Comparison of ENCODE assay signal across 12 cellular contexts in genomic region chr4:118941149-118941548, GRCh38. TPM values are rescaled to one million over a fixed set of nuclear protein-coding genes. Genes with fewer than 3 reads are reported as not detected.
DNase-seq lines count a peak whose midpoint lies in the region; ATAC-seq and TF ChIP-seq lines count a peak whose summit lies in the region.
"Had no signal": no experiment of that assay in that cellular context is flagged by ENCODE, and none has a peak within 500 bp of the region (broad histone marks: within the 10 kb centered on the region; RNA-seq: fewer than 3 reads in every experiment).

No MANE protein-coding gene starts in this region.

- in situ Hi-C loops in Caki2 (cut with HindIII; ENCODE audit: low pct_unique_long_range_greater_than_20kb, low sequenced_read_pairs): no loop called here

- no peaks in the 10 kb centered on the region for H3K9me2 ChIP-seq in PC-9 (ENCODE audit: insufficient read depth)

- H3K4me2 ChIP-seq in PC-9: no peak overlapping the region
- H3K4me2 ChIP-seq: BLaER1 treated with 17β-estradiol and CSF1 and Interleukin-3, amounts not matched to agents 10 nM and 100 nM had no signal

- no peaks in the 10 kb centered on the region for H3K9me3 ChIP-seq in PC-9 (ENCODE audit: insufficient read depth, low read depth)
- H3K9me3 ChIP-seq: BLaER1 treated with 17β-estradiol and CSF1 and Interleukin-3, amounts not matched to agents 10 nM and 100 nM had no signal

- H3K36me3 ChIP-seq in PC-9 (ENCODE audit: low read depth): no peaks in the 10 kb centered on the region
- H3K36me3 ChIP-seq: BLaER1 treated with 17β-estradiol and CSF1 and Interleukin-3, amounts not matched to agents 10 nM and 100 nM had no signal

- no peaks in the 10 kb centered on the region for H3K79me2 ChIP-seq in PC-9 (ENCODE audit: low read depth)

- CTCF ChIA-PET in PC-9 (lab: Charles Lee): interaction anchor here (0.6 kb wide), 1 partner anchor 646 kb away, joined by 8 read pairs; no protein-coding TSS in a partner anchor

- TF ChIP-seq CTCF in fibroblast of mammary gland (conservative IDR thresholded peaks at IDR 0.05; ENCODE audit: control insufficient read depth, insufficient read depth, low read depth, low read length) (no peak), omental fat pad (IDR thresholded peaks at IDR 0.05) (no peak), PC-9 (conservative IDR thresholded peaks at IDR 0.05) (no peak)

- no peak overlapping the region for H3K27ac ChIP-seq in PC-9
- H3K27ac ChIP-seq: BLaER1 treated with 17β-estradiol and CSF1 and Interleukin-3, amounts not matched to agents 10 nM and 100 nM had no signal

- intact Hi-C loops in PC-9 (cut with micrococcal nuclease; ENCODE audit: unreplicated experiment): no loop called here

- H3K27me3 ChIP-seq in PC-9 (ENCODE audit: insufficient read depth, low read depth): no peaks in the 10 kb centered on the region
- H3K27me3 ChIP-seq: BLaER1 treated with 17β-estradiol and CSF1 and Interleukin-3, amounts not matched to agents 10 nM and 100 nM had no signal

- H2AFZ ChIP-seq in PC-9: no peak overlapping the region

- no peak overlapping the region for H3K4me3 ChIP-seq in fibroblast of mammary gland (ENCODE audit: control insufficient read depth, low read depth, low read length)
- H3K4me3 ChIP-seq in PC-9: no peak overlapping the region
- H3K4me3 ChIP-seq: BLaER1 treated with 17β-estradiol and CSF1 and Interleukin-3, amounts not matched to agents 10 nM and 100 nM had no signal

- ATAC-seq in omental fat pad (ENCODE audit: low FRiP score) (peak; percentile 50), GM18867 (IDR thresholded peaks at IDR 0.05; ENCODE audit: unreplicated experiment) (no peak)

- peak; percentile 16 for DNase-seq in Caki2 (ENCODE audit: low read depth)
- peak; percentile 78 for DNase-seq in NCI-H748 treated with DMSO at 0.1 percent for 48 hours (lab: John Stamatoyannopoulos, UW)
- DNase-seq in fibroblast of mammary gland (ENCODE audit: low read depth): peak; percentile 65
- DNase-seq in omental fat pad (ENCODE audit: low spot score): no peak
- DNase-seq in stimulated activated CD4-positive, alpha-beta T cell treated with anti-CD3 and anti-CD28 coated beads, Interleukin-4, amount 100 ng/mL, for 4 hours: no peak
- DNase-seq in PC-9: no peak
- DNase-seq in activated T-cell treated with anti-CD3 and anti-CD28 coated beads for 4 hours: no peak
- DNase-seq: activated T-cell treated with anti-CD3 and anti-CD28 coated beads, Interleukin-2, amount 50 U/mL, for 1 hour; islet precursor cell; NCI-H1048 had no signal

- no peaks in the 10 kb centered on the region for H4K20me1 ChIP-seq in PC-9 (ENCODE audit: insufficient read depth)
- H4K20me1 ChIP-seq: BLaER1 treated with 17β-estradiol and CSF1 and Interleukin-3, amounts not matched to agents 10 nM and 100 nM had no signal

- POLR2A ChIA-PET in PC-9 (lab: Charles Lee; ENCODE audit: unreplicated experiment): no interaction called here

- H3F3A ChIP-seq in PC-9 (ENCODE audit: insufficient read depth, low read depth): no peaks in the 10 kb centered on the region

- no TSS peak for BruUV-seq in PC-9 (replicated peaks; lab: Mats Ljungman, UMichigan)

- 0 out of 2 replicates have a peak, but pooled peaks cover 7% of the 10 kb centered on the region for H3K4me1 ChIP-seq in PC-9 (replicated peaks; ENCODE audit: insufficient read depth)

RNA-seq across cellular contexts. Expression of gene SYNPO2, which starts 52.5 kb away (rescaled TPM):
- total RNA-seq in Caki2 (2014; rRNA removed; shearing (Covaris generic); ENCODE audit: low replicate concordance): not detected in 2 replicates
- total RNA-seq in omental fat pad: 10 to 100 TPM; 23.3 to 72.0 (median 41.3) TPM
- 0.53 and 0.87 TPM in 2 replicates for total RNA-seq in PC-9 (2021)

Comparison
In these comparisons a context has a peak if more than half of its experiments do, and no peak if none do; other contexts are left out.
1. DNase-seq: peak in Caki2 (single experiment), NCI-H748 treated with DMSO at 0.1 percent for 48 hours (single experiment) and fibroblast of mammary gland (single experiment); none in omental fat pad (single experiment), stimulated activated CD4-positive, alpha-beta T cell treated with anti-CD3 and anti-CD28 coated beads, Interleukin-4, amount 100 ng/mL, for 4 hours (0 of 2), PC-9 (0 of 2) and activated T-cell treated with anti-CD3 and anti-CD28 coated beads for 4 hours (single experiment).
2. RNA of gene SYNPO2, which starts 52.5 kb away (total RNA-seq): 23.3 to 72.0 TPM in omental fat pad; 0.53 to 0.87 TPM in PC-9 and not detected in Caki2; every median in the first group is over 10 times any median in the second.